In the genomic region with DNA sequence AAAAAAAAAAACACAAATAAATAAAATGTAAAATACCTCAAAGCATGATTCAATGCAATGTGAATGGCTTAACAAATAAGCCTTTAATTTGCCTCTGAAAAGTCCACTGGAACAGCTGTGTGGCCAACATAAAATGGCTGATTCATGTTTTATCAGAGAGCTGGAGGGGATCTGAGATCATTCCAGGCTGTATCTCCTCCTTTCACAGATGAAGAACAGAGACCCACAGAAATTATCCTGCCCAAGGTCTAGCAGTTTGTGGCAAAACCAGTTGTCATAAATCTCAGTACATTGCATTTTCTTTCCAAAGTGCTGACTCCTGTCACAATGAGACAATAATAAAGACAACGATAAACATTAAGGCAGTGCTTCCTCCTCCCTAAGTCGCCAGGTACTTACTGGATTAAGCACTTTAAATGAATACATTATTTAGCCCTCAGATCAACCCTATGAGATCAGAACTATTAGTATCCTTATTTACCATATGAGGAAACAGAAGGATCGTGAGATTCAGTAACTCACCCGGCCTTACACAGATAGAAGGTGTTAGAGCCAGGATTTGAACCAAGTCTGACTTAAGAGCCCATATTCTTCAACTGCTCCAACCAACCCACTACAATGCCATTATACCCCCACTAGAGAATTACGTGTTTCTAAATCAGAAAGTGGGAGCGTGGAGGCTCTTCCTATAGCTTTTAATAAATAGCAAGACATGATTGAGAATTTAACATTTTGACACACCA, we compare ENCODE assay signal across 13 cellular contexts.
DNase-seq lines count a peak whose midpoint lies in the region; ATAC-seq and TF ChIP-seq lines count a peak whose summit lies in the region.
"Had no signal": no experiment of that assay in that cellular context is flagged by ENCODE, and none has a peak within 500 bp of the region (broad histone marks: within the 10 kb centered on the region; RNA-seq: fewer than 3 reads in every experiment).

No MANE protein-coding gene starts in this region.

- no peak for TF ChIP-seq CTCF in esophagus squamous epithelium (IDR thresholded peaks at IDR 0.05)

- 48 to 60% methylated on average over 6 of the region's 6 CpGs for WGBS in esophagus squamous epithelium, 2 donors

- no peak overlapping the region for H3K4me3 Mint-ChIP-seq in T-helper 17 cell
- H3K4me3 Mint-ChIP-seq: H9 had no signal

- H3K27ac ChIP-seq in SJSA1 = peak overlapping the region; percentile 68
- H3K27ac ChIP-seq in esophagus squamous epithelium = peak overlapping the region; percentile 15 to 85 (median 57)
- H3K27ac ChIP-seq: brain microvascular endothelial cell, HL-60 had no signal

- DNase-seq in GM04503 (ENCODE audit: low read depth) (peak; percentile 47), SJSA1 (ENCODE audit: low read depth in 1 of 2, low spot score in 2 of 2) (peak; percentile 61 to 78), esophagus squamous epithelium (lab: John Stamatoyannopoulos, UW) (no peak), putamen (ENCODE audit: low spot score) (peak; percentile 82), NCI-H146 (lab: John Stamatoyannopoulos, UW) (no peak), T-helper 17 cell (no peak), G401 (ENCODE audit: low spot score) (no peak)
- DNase-seq: brain microvascular endothelial cell, DMS153, H9, NCI-H2029 had no signal

- in situ Hi-C loops in G401 (cut with HindIII; ENCODE audit: low sequenced_read_pairs) = no loop called here

- no peaks in the 10 kb centered on the region for H3K4me1 Mint-ChIP-seq in T-helper 17 cell

- no peaks in the 10 kb centered on the region for H3K36me3 Mint-ChIP-seq in T-helper 17 cell (ENCODE audit: low read depth)

- ATAC-seq in HG03354 (IDR thresholded peaks at IDR 0.05; ENCODE audit: poor library complexity, severe bottlenecking, unreplicated experiment) = no peak
- no peak for ATAC-seq in T-helper 17 cell

- H3K36me3 ChIP-seq in SJSA1 (peaks cover 6% of the 10 kb centered on the region; the same call in 1 of the 2 replicates), esophagus squamous epithelium (no peaks in the 10 kb centered on the region)
- H3K36me3 ChIP-seq: brain microvascular endothelial cell had no signal

- intact Hi-C loops in esophagus squamous epithelium (cut with DNase I) = no loop called here

- no peaks in the 10 kb centered on the region for H3K27me3 ChIP-seq in SJSA1 (replicated peaks)
- H3K27me3 ChIP-seq in esophagus squamous epithelium = no peaks in the 10 kb centered on the region
- H3K27me3 ChIP-seq: brain microvascular endothelial cell had no signal

- H3K4me1 ChIP-seq in SJSA1 (replicated peaks) = peaks cover 54% of the 10 kb centered on the region
- peaks cover 34 to 77% (median 37%) of the 10 kb centered on the region in 3 donors for H3K4me1 ChIP-seq in esophagus squamous epithelium

- no peak for TF ChIP-seq POLR2A in esophagus squamous epithelium (IDR thresholded peaks at IDR 0.05)

- H3K9me3 ChIP-seq in SJSA1 (replicated peaks) (no peaks in the 10 kb centered on the region), esophagus squamous epithelium (no peaks in the 10 kb centered on the region), T-helper 17 cell (ENCODE audit: control insufficient read depth, low read length, poor library complexity, severe bottlenecking) (no peaks in the 10 kb centered on the region)

- H3K27ac Mint-ChIP-seq in T-helper 17 cell = no peak overlapping the region

- H3K4me3 ChIP-seq in SJSA1 = no peak overlapping the region
- no peak overlapping the region for H3K4me3 ChIP-seq in esophagus squamous epithelium

- peaks cover 38% of the 10 kb centered on the region for H3K27me3 Mint-ChIP-seq in T-helper 17 cell

Comparison
In these comparisons a context has a peak if more than half of its experiments do, and no peak if none do; other contexts are left out.
1. DNase-seq: peak in GM04503 (single experiment), SJSA1 (2 of 2) and putamen (single experiment); none in esophagus squamous epithelium (single experiment), NCI-H146 (single experiment), T-helper 17 cell (0 of 3) and G401 (single experiment).